Comparison of ENCODE assay signal across 10 cellular contexts in the genomic region with DNA sequence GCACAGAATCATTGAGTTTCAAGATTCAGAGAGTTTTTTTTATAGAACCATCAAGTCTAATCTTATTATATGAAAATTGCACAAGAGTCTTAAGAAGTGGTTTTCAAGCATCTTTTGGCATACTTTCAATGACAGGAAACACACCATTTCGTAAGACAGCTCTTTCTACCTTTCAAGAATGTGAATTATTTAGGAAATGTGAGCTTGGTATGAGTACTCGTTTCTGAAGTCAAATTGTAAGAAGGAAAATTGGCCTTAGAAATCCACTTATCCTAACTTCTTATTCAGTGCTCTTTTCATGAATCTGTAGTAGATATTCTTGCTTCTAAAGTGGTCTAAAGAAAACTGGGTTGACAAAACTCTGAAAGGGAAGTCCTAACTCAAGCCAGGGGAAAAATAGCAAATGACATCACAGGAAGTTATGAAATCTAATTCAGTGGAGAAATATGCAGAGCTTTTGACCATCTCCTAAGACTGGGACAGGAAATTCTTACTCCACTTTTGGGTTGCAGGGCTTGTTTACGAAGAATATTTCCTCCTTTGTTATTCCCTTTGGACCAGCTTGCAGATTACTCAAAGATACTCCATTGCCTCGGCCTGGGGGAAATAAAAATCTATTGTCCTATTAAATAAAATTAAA. TPM values are rescaled to one million over a fixed set of nuclear protein-coding genes. Genes with fewer than 3 reads are reported as not detected.
DNase-seq lines count a peak whose midpoint lies in the region; ATAC-seq and TF ChIP-seq lines count a peak whose summit lies in the region.
"Had no signal": no experiment of that assay in that cellular context is flagged by ENCODE, and none has a peak within 500 bp of the region (broad histone marks: within the 10 kb centered on the region; RNA-seq: fewer than 3 reads in every experiment).

No MANE protein-coding gene starts in this region.

- H3K27me3 Mint-ChIP-seq in dendritic cell treated with granulocyte-macrophage colony-stimulating factor and Interleukin-4, amounts not matched to agents 40 ng/mL and 50 ng/mL, for 4 days, result no peaks in the 10 kb centered on the region
- H3K27me3 Mint-ChIP-seq in T-cell, result peaks cover 0 to 13% of the 10 kb centered on the region in 2 donors
- H3K27me3 Mint-ChIP-seq in Calu3 (ENCODE audit: unreplicated experiment), result no peaks in the 10 kb centered on the region

- BruUV-seq in Calu3 (replicated peaks; lab: Mats Ljungman, UMichigan), result no TSS peak

- H3K36me3 ChIP-seq in ACC112 (ENCODE audit: insufficient read depth, low read length) (no peaks in the 10 kb centered on the region), muscle layer of duodenum (ENCODE audit: control insufficient read depth in 1 of 2, insufficient read depth in 2 of 2, low read length in 2 of 2) (no peaks in the 10 kb centered on the region)
- H3K36me3 ChIP-seq: cardiac muscle cell had no signal

- intact Hi-C loops in dendritic cell treated with granulocyte-macrophage colony-stimulating factor and Interleukin-4, amounts not matched to agents 40 ng/mL and 50 ng/mL, for 4 days (cut with micrococcal nuclease), result no loop called here
- intact Hi-C loops in Calu3 (cut with micrococcal nuclease; ENCODE audit: unreplicated experiment), result no loop called here

- CTCF ChIA-PET in T-cell (lab: Charles Lee), result interaction anchor here in 1 of 2 donors (0.9 kb wide), 1 partner anchor 38 kb away, joined by 3 read pairs; no protein-coding TSS in a partner anchor
- CTCF ChIA-PET in Calu3 (lab: Charles Lee), result interaction anchor here (0.8 kb wide), 1 partner anchor 38 kb away, joined by 3 read pairs; a partner anchor contains a TSS

- peak overlapping the region; percentile 52 for H3K4me3 ChIP-seq in ACC112 (ENCODE audit: low read depth, low read length)
- no peak overlapping the region for H3K4me3 ChIP-seq in muscle layer of duodenum (ENCODE audit: low read depth in 1 of 2, low read length in 2 of 2)
- H3K4me3 ChIP-seq: cardiac muscle cell had no signal

- H3K4me1 Mint-ChIP-seq in dendritic cell treated with granulocyte-macrophage colony-stimulating factor and Interleukin-4, amounts not matched to agents 40 ng/mL and 50 ng/mL, for 4 days (ENCODE audit: low read depth), result peaks cover 71% of the 10 kb centered on the region
- peaks cover 11 to 23% (median 13%) of the 10 kb centered on the region in 3 donors for H3K4me1 Mint-ChIP-seq in T-cell
- peaks cover 9% of the 10 kb centered on the region for H3K4me1 Mint-ChIP-seq in Calu3 (ENCODE audit: low read depth, unreplicated experiment)

- peak overlapping the region; percentile 72 for H2AFZ ChIP-seq in ACC112 (ENCODE audit: low read length, unreplicated experiment)

- H3K27ac ChIP-seq in ACC112 (ENCODE audit: low read depth, low read length) (peak overlapping the region; percentile 98), muscle layer of duodenum (ENCODE audit: low read length) (peak overlapping the region; percentile 65)
- H3K27ac ChIP-seq: cardiac muscle cell had no signal

- H3K36me3 Mint-ChIP-seq in dendritic cell treated with granulocyte-macrophage colony-stimulating factor and Interleukin-4, amounts not matched to agents 40 ng/mL and 50 ng/mL, for 4 days (ENCODE audit: low read depth), result no peaks in the 10 kb centered on the region
- H3K36me3 Mint-ChIP-seq in T-cell, result no peaks in the 10 kb centered on the region
- no peaks in the 10 kb centered on the region for H3K36me3 Mint-ChIP-seq in Calu3 (ENCODE audit: insufficient read depth, unreplicated experiment)

- H3K79me2 ChIP-seq in ACC112 (ENCODE audit: control insufficient read depth, insufficient read depth, low read length, unreplicated experiment), result no peaks in the 10 kb centered on the region

- H3K4me1 ChIP-seq in ACC112 (ENCODE audit: control insufficient read depth, insufficient read depth, low read length, unreplicated experiment), result peaks cover 50% of the 10 kb centered on the region
- no peaks in the 10 kb centered on the region for H3K4me1 ChIP-seq in muscle layer of duodenum (ENCODE audit: control insufficient read depth in 1 of 2, insufficient read depth in 2 of 2, low read length in 2 of 2)

- ATAC-seq in GM21423 (IDR thresholded peaks at IDR 0.05; ENCODE audit: unreplicated experiment) (no peak), T-cell (replicated peaks in 1 of 4) (no peak)

- POLR2A ChIA-PET in T-cell (lab: Charles Lee), result no interaction called here

- H3K9me3 ChIP-seq in muscle layer of duodenum (ENCODE audit: control insufficient read depth in 1 of 2, low read length in 2 of 2), result peaks cover 0 to 1% of the 10 kb centered on the region in 2 donors

- peak overlapping the region; percentile 75 for H3K27ac Mint-ChIP-seq in dendritic cell treated with granulocyte-macrophage colony-stimulating factor and Interleukin-4, amounts not matched to agents 40 ng/mL and 50 ng/mL, for 4 days
- no peak overlapping the region for H3K27ac Mint-ChIP-seq in T-cell
- H3K27ac Mint-ChIP-seq in Calu3 (ENCODE audit: unreplicated experiment), result no peak overlapping the region

- DNase-seq in NAMALWA (ENCODE audit: low spot score), result peak; percentile 37
- no peak for DNase-seq in T-cell
- DNase-seq in Calu3, result no peak
- no peak for DNase-seq in NCI-H526 treated with DMSO at 0.1 percent for 48 hours (lab: John Stamatoyannopoulos, UW)
- DNase-seq: stimulated activated CD4-positive, alpha-beta T cell treated with anti-CD3 and anti-CD28 coated beads, Interleukin-2, amount 100 ng/mL, for 48 hours had no signal

- peaks cover 8% of the 10 kb centered on the region for H3K9me3 Mint-ChIP-seq in dendritic cell treated with granulocyte-macrophage colony-stimulating factor and Interleukin-4, amounts not matched to agents 40 ng/mL and 50 ng/mL, for 4 days
- H3K9me3 Mint-ChIP-seq in T-cell (no peaks in the 10 kb centered on the region), Calu3 (ENCODE audit: low read depth, unreplicated experiment) (no peaks in the 10 kb centered on the region)

- no peak overlapping the region for H3K4me3 Mint-ChIP-seq in dendritic cell treated with granulocyte-macrophage colony-stimulating factor and Interleukin-4, amounts not matched to agents 40 ng/mL and 50 ng/mL, for 4 days
- H3K4me3 Mint-ChIP-seq in T-cell (no peak overlapping the region), Calu3 (ENCODE audit: low read depth, unreplicated experiment) (no peak overlapping the region)

- TF ChIP-seq CTCF in Calu3 (IDR thresholded peaks at IDR 0.05; ENCODE audit: unreplicated experiment), result no peak

- H3K27me3 ChIP-seq in ACC112 (ENCODE audit: insufficient read depth, low read length) (no peaks in the 10 kb centered on the region), muscle layer of duodenum (ENCODE audit: low read depth, low read length) (no peaks in the 10 kb centered on the region)
- H3K27me3 ChIP-seq: cardiac muscle cell had no signal

RNA-seq across cellular contexts. Expression of a gene that starts 38.4 kb away (rescaled TPM):
- total RNA-seq in T-cell, result 10 to 100 TPM in 1 of 5 donors, 1 to 10 TPM in 4; 7.3 to 10.0 (median 8.2) TPM
- total RNA-seq in Calu3 (2022), result 18.2 and 21.0 TPM in 2 replicates
